In the genomic region with DNA sequence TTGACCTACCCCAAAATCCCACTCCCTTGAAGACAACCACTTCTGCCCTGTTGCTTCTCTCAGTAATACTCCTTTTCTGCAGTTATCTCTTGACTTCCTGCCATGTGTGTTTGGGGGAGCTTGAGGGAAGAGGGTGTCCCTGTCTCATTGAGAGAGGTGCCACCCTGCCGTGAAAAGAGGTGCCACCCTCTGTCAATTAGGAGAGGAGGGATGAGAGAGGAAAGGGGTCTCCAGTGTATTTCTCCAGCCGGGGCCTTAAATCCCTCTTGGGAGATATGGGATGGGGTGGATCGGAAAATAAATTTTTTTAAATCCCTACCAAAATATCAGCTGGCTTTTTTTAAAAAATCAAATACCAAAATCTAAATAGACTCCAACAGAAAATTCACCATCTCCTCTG, we compare ENCODE assay signal across 9 cellular contexts. TPM values are rescaled to one million over a fixed set of nuclear protein-coding genes. Genes with fewer than 3 reads are reported as not detected.
DNase-seq lines count a peak whose midpoint lies in the region; ATAC-seq and TF ChIP-seq lines count a peak whose summit lies in the region.
"Had no signal": no experiment of that assay in that cellular context is flagged by ENCODE, and none has a peak within 500 bp of the region (broad histone marks: within the 10 kb centered on the region; RNA-seq: fewer than 3 reads in every experiment).

No MANE protein-coding gene starts in this region.

- no peak overlapping the region for H3K27ac ChIP-seq in CD4-positive, alpha-beta T cell (ENCODE audit: low read depth, low read length)
- H3K27ac ChIP-seq in tibial nerve (peak overlapping the region in 1 of 4 donors; percentile 69), sigmoid colon (no peak overlapping the region)

- H3K4me1 Mint-ChIP-seq in CD4-positive, alpha-beta T cell (ENCODE audit: low read depth) = peaks cover 17% of the 10 kb centered on the region
- peaks cover 77% of the 10 kb centered on the region for H3K4me1 Mint-ChIP-seq in dendritic cell treated with granulocyte-macrophage colony-stimulating factor and Interleukin-4, amounts not matched to agents 40 ng/mL and 50 ng/mL, for 4 days (ENCODE audit: low read depth)
- peaks cover 36% of the 10 kb centered on the region for H3K4me1 Mint-ChIP-seq in nephron

- no peaks in the 10 kb centered on the region for H3K9me3 ChIP-seq in CD4-positive, alpha-beta T cell (ENCODE audit: control insufficient read depth, low read length)
- H3K9me3 ChIP-seq in NT2/D1 (ENCODE audit: insufficient read depth, low read length) (no peaks in the 10 kb centered on the region), tibial nerve (no peaks in the 10 kb centered on the region), sigmoid colon (no peaks in the 10 kb centered on the region)

- no peak for DNase-seq in CD4-positive, alpha-beta T cell
- DNase-seq in NT2/D1 (ENCODE audit: low read depth, low spot score) = no peak
- DNase-seq in RPMI8226 = no peak
- no peak for DNase-seq in tibial nerve (ENCODE audit: low spot score in 2 of 2)
- DNase-seq in sigmoid colon = no peak
- no peak for DNase-seq in NCI-H1930 (lab: John Stamatoyannopoulos, UW)
- DNase-seq: NCI-H2029 had no signal

- POLR2A ChIA-PET in CD4-positive, alpha-beta T cell (lab: Charles Lee) = interaction anchor here (1.7 kb wide), 1 partner anchor 17 kb away, joined by 4 read pairs; a partner anchor contains a TSS

- no peak overlapping the region for H3K4me3 ChIP-seq in NT2/D1 (ENCODE audit: insufficient read length, low read depth)
- H3K4me3 ChIP-seq in tibial nerve = peak overlapping the region in 2 of 4 donors; percentile 37 to 49
- peak overlapping the region in 2 of 4 donors; percentile 44 to 51 for H3K4me3 ChIP-seq in sigmoid colon

- CTCF ChIA-PET in CD4-positive, alpha-beta T cell (lab: Charles Lee) = no interaction called here

- 51 to 57% methylated on average over 3 of the region's 3 CpGs for WGBS in tibial nerve, 2 donors
- 77 to 80% methylated on average over 3 of the region's 3 CpGs for whole genome bisulfite sequencing in sigmoid colon, 2 donors

- no peaks in the 10 kb centered on the region for H3K27me3 ChIP-seq in CD4-positive, alpha-beta T cell (ENCODE audit: control insufficient read depth, insufficient read depth, low read length)
- H3K27me3 ChIP-seq in NT2/D1 (ENCODE audit: insufficient read depth, insufficient read length) = no peaks in the 10 kb centered on the region
- H3K27me3 ChIP-seq in tibial nerve = no peaks in the 10 kb centered on the region
- no peaks in the 10 kb centered on the region for H3K27me3 ChIP-seq in sigmoid colon

- peak overlapping the region; percentile 72 for H3K9ac ChIP-seq in NT2/D1 (ENCODE audit: insufficient read length, low read depth)

- intact Hi-C loops in CD4-positive, alpha-beta T cell (cut with DNase I, micrococcal nuclease) = no loop called here
- intact Hi-C loops in dendritic cell treated with granulocyte-macrophage colony-stimulating factor and Interleukin-4, amounts not matched to agents 40 ng/mL and 50 ng/mL, for 4 days (cut with micrococcal nuclease) = loop anchor here (2.0 to 10.0 kb wide), 3 partner anchors 38 to 80 kb away; a partner anchor contains a TSS
- intact Hi-C loops in sigmoid colon (cut with DNase I) = loop anchor here (5.0 kb wide), 1 partner anchor 37 kb away; no protein-coding TSS in a partner anchor

- no peak for TF ChIP-seq CTCF in CD4-positive, alpha-beta T cell (IDR thresholded peaks at IDR 0.05)
- TF ChIP-seq CTCF in nephron (IDR thresholded peaks at IDR 0.05; ENCODE audit: unreplicated experiment in 3 of 3) = no peak
- TF ChIP-seq CTCF in tibial nerve (IDR thresholded peaks at IDR 0.05) = no peak
- no peak for TF ChIP-seq CTCF in sigmoid colon (IDR thresholded peaks at IDR 0.05)

- TF ChIP-seq POLR2A in tibial nerve (IDR thresholded peaks at IDR 0.05) (no peak), sigmoid colon (IDR thresholded peaks at IDR 0.05) (no peak)

- TF ChIP-seq EP300 in tibial nerve (IDR thresholded peaks at IDR 0.05) (no peak), sigmoid colon (IDR thresholded peaks at IDR 0.05) (no peak)

- H3K36me3 ChIP-seq in NT2/D1 (ENCODE audit: insufficient read depth, insufficient read length, low read length) (peaks cover 28% of the 10 kb centered on the region), tibial nerve (peaks cover 0 to 37% (median 0%) of the 10 kb centered on the region in 3 donors), sigmoid colon (peaks cover 4 to 34% (median 10%) of the 10 kb centered on the region in 4 donors)

- H3K27me3 Mint-ChIP-seq in CD4-positive, alpha-beta T cell = no peaks in the 10 kb centered on the region
- H3K27me3 Mint-ChIP-seq in dendritic cell treated with granulocyte-macrophage colony-stimulating factor and Interleukin-4, amounts not matched to agents 40 ng/mL and 50 ng/mL, for 4 days = no peaks in the 10 kb centered on the region
- H3K27me3 Mint-ChIP-seq in nephron (ENCODE audit: low read depth) = no peaks in the 10 kb centered on the region

- no peaks in the 10 kb centered on the region for H3K9me3 Mint-ChIP-seq in CD4-positive, alpha-beta T cell
- no peaks in the 10 kb centered on the region for H3K9me3 Mint-ChIP-seq in dendritic cell treated with granulocyte-macrophage colony-stimulating factor and Interleukin-4, amounts not matched to agents 40 ng/mL and 50 ng/mL, for 4 days
- no peaks in the 10 kb centered on the region for H3K9me3 Mint-ChIP-seq in nephron

- no peak overlapping the region for H3K27ac Mint-ChIP-seq in CD4-positive, alpha-beta T cell
- peak overlapping the region; percentile 81 for H3K27ac Mint-ChIP-seq in dendritic cell treated with granulocyte-macrophage colony-stimulating factor and Interleukin-4, amounts not matched to agents 40 ng/mL and 50 ng/mL, for 4 days
- peak overlapping the region; percentile 81 to 93 (median 87) for H3K27ac Mint-ChIP-seq in nephron

- peaks cover 32% of the 10 kb centered on the region for H3K36me3 Mint-ChIP-seq in CD4-positive, alpha-beta T cell (ENCODE audit: low read depth)
- peaks cover 52% of the 10 kb centered on the region for H3K36me3 Mint-ChIP-seq in dendritic cell treated with granulocyte-macrophage colony-stimulating factor and Interleukin-4, amounts not matched to agents 40 ng/mL and 50 ng/mL, for 4 days (ENCODE audit: low read depth)
- peaks cover 9% of the 10 kb centered on the region for H3K36me3 Mint-ChIP-seq in nephron (ENCODE audit: low read depth)

- H3K4me3 Mint-ChIP-seq in CD4-positive, alpha-beta T cell = peak overlapping the region; percentile 42
- H3K4me3 Mint-ChIP-seq in dendritic cell treated with granulocyte-macrophage colony-stimulating factor and Interleukin-4, amounts not matched to agents 40 ng/mL and 50 ng/mL, for 4 days = peak overlapping the region; percentile 73
- peak overlapping the region; percentile 83 to 89 (median 88) for H3K4me3 Mint-ChIP-seq in nephron

- ATAC-seq in CD4-positive, alpha-beta T cell (ENCODE audit: poor library complexity) = no peak

- H3K4me1 ChIP-seq in NT2/D1 (ENCODE audit: insufficient read depth, insufficient read length) = peaks cover 9% of the 10 kb centered on the region
- H3K4me1 ChIP-seq in tibial nerve = peaks cover 0 to 24% (median 4%) of the 10 kb centered on the region in 4 donors
- H3K4me1 ChIP-seq in sigmoid colon = peaks cover 0 to 22% (median 18%) of the 10 kb centered on the region in 4 donors

RNA-seq across cellular contexts. Expression of a gene that starts 16.5 kb away (rescaled TPM):
- total RNA-seq in CD4-positive, alpha-beta T cell = 10 to 100 TPM; 56.1 to 58.3 TPM
- 100 to 1,000 TPM; 259 to 352 (median 281) TPM for total RNA-seq in tibial nerve
- total RNA-seq in sigmoid colon = 100 to 1,000 TPM; 164 to 270 (median 230) TPM
- polyA plus RNA-seq in sigmoid colon = 100 to 1,000 TPM in 2 of 3 donors, 10 to 100 TPM in 1; 48.0 to 121 (median 118) TPM

RNA-seq across cellular contexts. Expression of a gene that starts 16.8 kb away (rescaled TPM):
- total RNA-seq in CD4-positive, alpha-beta T cell = 10 to 100 TPM; 10.1 to 11.2 TPM
- total RNA-seq in tibial nerve (10 to 100 TPM in 3 of 4 donors, 1 to 10 TPM in 1; 4.7 to 27.0 (median 12.8) TPM), sigmoid colon (10 to 100 TPM in 3 of 4 donors, 1 to 10 TPM in 1; 8.9 to 12.8 (median 11.5) TPM)
- 10 to 100 TPM in 1 of 3 donors, 1 to 10 TPM in 2; 7.9 to 16.7 (median 8.4) TPM for polyA plus RNA-seq in sigmoid colon

RNA-seq across cellular contexts. Expression of a gene that starts 25.0 kb away (rescaled TPM):
- total RNA-seq in CD4-positive, alpha-beta T cell = under 1 TPM; 0.08 to 0.11 TPM
- total RNA-seq in tibial nerve (under 1 TPM in 2 of 4 donors, not detected in 2; 0.39 to 0.60 TPM), sigmoid colon (under 1 TPM in 2 of 4 donors, not detected in 2; 0.14 to 0.36 TPM)
- polyA plus RNA-seq in sigmoid colon = under 1 TPM in 1 of 3 donors, not detected in 2; 0.06 TPM

RNA-seq across cellular contexts. Expression of a gene that starts 48.2 kb away (rescaled TPM):
- 1 to 10 TPM; 1.5 TPM for total RNA-seq in CD4-positive, alpha-beta T cell
- total RNA-seq in tibial nerve = 100 to 1,000 TPM; 454 to 667 (median 548) TPM
- total RNA-seq in sigmoid colon = 1 to 10 TPM; 3.5 to 8.6 (median 5.0) TPM
- polyA plus RNA-seq in sigmoid colon = 1 to 10 TPM in 2 of 3 donors, under 1 TPM in 1; 0.69 to 2.0 (median 1.8) TPM

Comparison
In these comparisons a context has a peak if more than half of its experiments do, and no peak if none do; other contexts are left out.
1. intact Hi-C loops: an anchor here in dendritic cell treated with granulocyte-macrophage colony-stimulating factor and Interleukin-4, amounts not matched to agents 40 ng/mL and 50 ng/mL, for 4 days (2.0 to 10.0 kb wide) and sigmoid colon (5.0 kb wide); none called in CD4-positive, alpha-beta T cell.